ENCODE assay signal across 1 cellular context in the genomic region with DNA sequence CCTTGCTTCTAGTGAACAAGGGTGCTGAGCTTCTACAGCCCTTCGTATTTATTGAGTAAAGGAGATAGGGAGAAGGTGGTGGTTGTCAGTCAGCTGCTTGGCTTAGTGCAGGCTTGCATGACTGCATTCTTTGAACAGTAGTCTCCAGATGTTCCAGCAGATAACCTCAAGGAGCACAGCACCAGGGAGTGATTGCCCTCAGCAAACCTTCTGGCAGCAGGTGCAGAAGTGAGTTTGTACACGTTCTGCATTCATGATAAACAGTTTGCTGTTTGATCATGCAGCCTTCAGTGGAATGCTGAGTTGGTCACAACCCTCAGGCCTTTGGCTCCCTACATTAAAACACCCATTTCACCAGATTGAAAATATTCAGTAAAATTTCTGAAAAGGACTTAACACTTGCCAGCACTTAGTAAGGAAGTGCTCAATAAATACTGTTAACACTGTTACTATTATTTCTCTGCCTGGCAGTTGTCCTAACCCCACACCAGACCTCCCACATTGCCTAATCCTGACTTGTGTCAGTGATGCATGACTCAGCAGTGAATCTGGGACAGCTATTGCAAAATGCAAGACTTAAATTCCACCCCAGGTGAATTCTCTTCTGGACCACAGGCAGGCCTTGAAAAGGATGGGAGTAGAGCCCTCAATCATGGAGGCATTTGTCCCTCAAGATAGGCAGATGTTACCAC.
TF ChIP-seq lines count a peak whose summit lies in the region.

No MANE protein-coding gene starts in this region.

TF ChIP-seq in A549, 52 proteins besides CTCF, POLR2A, EP300 and RAD21 (continued from another document):
- no peak for TF ChIP-seq EHMT2 (IDR thresholded peaks at IDR 0.05; ENCODE audit: low read depth)
- TF ChIP-seq CBX8 (IDR thresholded peaks at IDR 0.05), result no peak
- peak; percentile 93 for TF ChIP-seq MAFK (IDR thresholded peaks at IDR 0.05; ENCODE audit: partially characterized antibody)
- TF ChIP-seq ESRRA (IDR thresholded peaks at IDR 0.05; ENCODE audit: borderline replicate concordance, low read length), result no peak
- TF ChIP-seq MYC (IDR thresholded peaks at IDR 0.05; ENCODE audit: borderline replicate concordance, low read length), result no peak
- TF ChIP-seq, protein P1, sequence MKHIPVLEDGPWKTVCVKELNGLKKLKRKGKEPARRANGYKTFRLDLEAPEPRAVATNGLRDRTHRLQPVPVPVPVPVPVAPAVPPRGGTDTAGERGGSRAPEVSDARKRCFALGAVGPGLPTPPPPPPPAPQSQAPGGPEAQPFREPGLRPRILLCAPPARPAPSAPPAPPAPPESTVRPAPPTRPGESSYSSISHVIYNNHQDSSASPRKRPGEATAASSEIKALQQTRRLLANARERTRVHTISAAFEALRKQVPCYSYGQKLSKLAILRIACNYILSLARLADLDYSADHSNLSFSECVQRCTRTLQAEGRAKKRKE (CRISPR knock-in tag; IDR thresholded peaks at IDR 0.05; ENCODE audit: low read depth), result no peak
- no peak for TF ChIP-seq TP53 (CRISPR knock-in tag; IDR thresholded peaks at IDR 0.05)
- no peak for TF ChIP-seq ZSCAN20 (CRISPR knock-in tag; IDR thresholded peaks at IDR 0.05)
- peak; percentile 81 for TF ChIP-seq FOSL2 (IDR thresholded peaks at IDR 0.05)
- TF ChIP-seq FOSL2 (CRISPR knock-in tag; IDR thresholded peaks at IDR 0.05), result peak; percentile 81
- 0 out of 3 replicates have a peak, but pooled peaks have one; percentile 25 for TF ChIP-seq SMC3 (IDR thresholded peaks at IDR 0.05)
- TF ChIP-seq CHD4 (IDR thresholded peaks at IDR 0.05; ENCODE audit: borderline replicate concordance), result no peak
- no peak for TF ChIP-seq ZFP36 (IDR thresholded peaks at IDR 0.05; ENCODE audit: borderline replicate concordance, partially characterized antibody)
- TF ChIP-seq, protein P2, sequence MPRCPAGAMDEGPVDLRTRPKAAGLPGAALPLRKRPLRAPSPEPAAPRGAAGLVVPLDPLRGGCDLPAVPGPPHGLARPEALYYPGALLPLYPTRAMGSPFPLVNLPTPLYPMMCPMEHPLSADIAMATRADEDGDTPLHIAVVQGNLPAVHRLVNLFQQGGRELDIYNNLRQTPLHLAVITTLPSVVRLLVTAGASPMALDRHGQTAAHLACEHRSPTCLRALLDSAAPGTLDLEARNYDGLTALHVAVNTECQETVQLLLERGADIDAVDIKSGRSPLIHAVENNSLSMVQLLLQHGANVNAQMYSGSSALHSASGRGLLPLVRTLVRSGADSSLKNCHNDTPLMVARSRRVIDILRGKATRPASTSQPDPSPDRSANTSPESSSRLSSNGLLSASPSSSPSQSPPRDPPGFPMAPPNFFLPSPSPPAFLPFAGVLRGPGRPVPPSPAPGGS (IDR thresholded peaks at IDR 0.05), result peak; percentile 68; the same call in 1 of the 3 replicates
- no peak for TF ChIP-seq NR3C1 (IDR thresholded peaks at IDR 0.05)
- TF ChIP-seq NPAS2 (CRISPR knock-in tag; IDR thresholded peaks at IDR 0.05; ENCODE audit: borderline replicate concordance), result no peak
- TF ChIP-seq JUN (IDR thresholded peaks at IDR 0.05), result peak; percentile 67 to 80; a peak in 3 of 5 replicates
- TF ChIP-seq, protein P3, sequence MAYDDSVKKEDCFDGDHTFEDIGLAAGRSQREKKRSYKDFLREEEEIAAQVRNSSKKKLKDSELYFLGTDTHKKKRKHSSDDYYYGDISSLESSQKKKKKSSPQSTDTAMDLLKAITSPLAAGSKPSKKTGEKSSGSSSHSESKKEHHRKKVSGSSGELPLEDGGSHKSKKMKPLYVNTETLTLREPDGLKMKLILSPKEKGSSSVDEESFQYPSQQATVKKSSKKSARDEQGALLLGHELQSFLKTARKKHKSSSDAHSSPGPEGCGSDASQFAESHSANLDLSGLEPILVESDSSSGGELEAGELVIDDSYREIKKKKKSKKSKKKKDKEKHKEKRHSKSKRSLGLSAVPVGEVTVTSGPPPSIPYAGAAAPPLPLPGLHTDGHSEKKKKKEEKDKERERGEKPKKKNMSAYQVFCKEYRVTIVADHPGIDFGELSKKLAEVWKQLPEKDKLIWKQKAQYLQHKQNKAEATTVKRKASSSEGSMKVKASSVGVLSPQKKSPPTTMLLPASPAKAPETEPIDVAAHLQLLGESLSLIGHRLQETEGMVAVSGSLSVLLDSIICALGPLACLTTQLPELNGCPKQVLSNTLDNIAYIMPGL (CRISPR knock-in tag; IDR thresholded peaks at IDR 0.05; ENCODE audit: borderline replicate concordance), result no peak
- TF ChIP-seq JUNB (IDR thresholded peaks at IDR 0.05), result peak; percentile 84
- TF ChIP-seq FOXS1 (CRISPR knock-in tag; IDR thresholded peaks at IDR 0.05), result no peak
- TF ChIP-seq CEBPB (IDR thresholded peaks at IDR 0.05), result peak; percentile 99 to 100
